ENCODE assay signal across 10 cellular contexts in genomic region chr22:27798526-27799333, GRCh38. TPM values are rescaled to one million over a fixed set of nuclear protein-coding genes. Genes with fewer than 3 reads are reported as not detected.
DNase-seq lines count a peak whose midpoint lies in the region; TF ChIP-seq lines count a peak whose summit lies in the region.
"Had no signal": no experiment of that assay in that cellular context is flagged by ENCODE, and none has a peak within 500 bp of the region (broad histone marks: within the 10 kb centered on the region; RNA-seq: fewer than 3 reads in every experiment).

No MANE protein-coding gene starts in this region.

- H3K36me3 Mint-ChIP-seq in activated naive CD4-positive, alpha-beta T cell treated with anti-CD3 and anti-CD28 coated beads, Interleukin-2, amount 10 ng/mL, durations not matched to agents 7 days and 5 days: no peaks in the 10 kb centered on the region
- H3K36me3 Mint-ChIP-seq in type B pancreatic cell: peaks cover 12% of the 10 kb centered on the region

- H3K27ac Mint-ChIP-seq in activated naive CD4-positive, alpha-beta T cell treated with anti-CD3 and anti-CD28 coated beads, Interleukin-2, amount 10 ng/mL, durations not matched to agents 7 days and 5 days: no peak overlapping the region
- H3K27ac Mint-ChIP-seq in type B pancreatic cell: peak overlapping the region; percentile 31
- H3K27ac Mint-ChIP-seq: activated CD8-positive, alpha-beta T cell treated with anti-CD3 and anti-CD28 coated beads, Interleukin-2, amount 10 ng/mL, durations not matched to agents 7 days and 5 days; stimulated activated naive CD8-positive, alpha-beta T cell treated with anti-CD3 and anti-CD28 coated beads, Interleukin-15, Interleukin-2, amounts not matched to agents 100 ng/mL and 50 ng/mL, for 24 hours had no signal

- H3K4me1 Mint-ChIP-seq in activated naive CD4-positive, alpha-beta T cell treated with anti-CD3 and anti-CD28 coated beads, Interleukin-2, amount 10 ng/mL, durations not matched to agents 7 days and 5 days: peaks cover 14% of the 10 kb centered on the region
- H3K4me1 Mint-ChIP-seq in type B pancreatic cell (ENCODE audit: unreplicated experiment): peaks cover 38% of the 10 kb centered on the region

- H3K27ac ChIP-seq in mesodermal cell (ENCODE audit: low read depth, low read length, severe bottlenecking): no peak overlapping the region

- TF ChIP-seq CTCF in type B pancreatic cell (conservative IDR thresholded peaks at IDR 0.05): no peak

- peak overlapping the region; percentile 37 for H3K4me3 Mint-ChIP-seq in activated naive CD4-positive, alpha-beta T cell treated with anti-CD3 and anti-CD28 coated beads, Interleukin-2, amount 10 ng/mL, durations not matched to agents 7 days and 5 days
- peak overlapping the region; percentile 90 for H3K4me3 Mint-ChIP-seq in type B pancreatic cell
- H3K4me3 Mint-ChIP-seq: activated CD8-positive, alpha-beta T cell treated with anti-CD3 and anti-CD28 coated beads, Interleukin-2, amount 10 ng/mL, durations not matched to agents 7 days and 5 days; stimulated activated naive CD8-positive, alpha-beta T cell treated with anti-CD3 and anti-CD28 coated beads, Interleukin-15, Interleukin-2, amounts not matched to agents 100 ng/mL and 50 ng/mL, for 24 hours had no signal

- peaks cover 47% of the 10 kb centered on the region for H3K27me3 Mint-ChIP-seq in activated naive CD4-positive, alpha-beta T cell treated with anti-CD3 and anti-CD28 coated beads, Interleukin-2, amount 10 ng/mL, durations not matched to agents 7 days and 5 days
- H3K27me3 Mint-ChIP-seq in type B pancreatic cell: peaks cover 51% of the 10 kb centered on the region

- H3K9me3 ChIP-seq in mesodermal cell (ENCODE audit: control insufficient read depth, low read length): no peaks in the 10 kb centered on the region

- H3K36me3 ChIP-seq in mesodermal cell (ENCODE audit: control insufficient read depth, insufficient read depth, low read length): peaks cover 13% of the 10 kb centered on the region

- 52 to 57% methylated on average over 60 to 73 of the region's 75 CpGs for WGBS in mesodermal cell (ENCODE audit: insufficient coverage in 2 of 2), 2 experiments

- peaks cover 22% of the 10 kb centered on the region for H3K4me1 ChIP-seq in mesodermal cell (ENCODE audit: control insufficient read depth, insufficient read depth, low read length, poor library complexity, severe bottlenecking)

- no peaks in the 10 kb centered on the region for H3K9me3 Mint-ChIP-seq in activated naive CD4-positive, alpha-beta T cell treated with anti-CD3 and anti-CD28 coated beads, Interleukin-2, amount 10 ng/mL, durations not matched to agents 7 days and 5 days
- H3K9me3 Mint-ChIP-seq in type B pancreatic cell: no peaks in the 10 kb centered on the region
- H3K9me3 Mint-ChIP-seq: stimulated activated naive CD8-positive, alpha-beta T cell treated with anti-CD3 and anti-CD28 coated beads, Interleukin-15, Interleukin-2, amounts not matched to agents 100 ng/mL and 50 ng/mL, for 24 hours had no signal

- CTCF ChIA-PET in activated naive CD4-positive, alpha-beta T cell treated with anti-CD3 and anti-CD28 coated beads, Interleukin-2, amount 10 ng/mL, durations not matched to agents 7 days and 5 days (lab: Charles Lee): no interaction called here

- DNase-seq in activated naive CD4-positive, alpha-beta T cell treated with anti-CD3 and anti-CD28 coated beads, Interleukin-2, amount 10 ng/mL, durations not matched to agents 7 days and 5 days: no peak
- no peak for DNase-seq in activated naive CD4-positive, alpha-beta T cell treated with anti-CD3 and anti-CD28 coated beads, Interleukin-2, amount 50 U/mL, for 16 hours
- peak; percentile 7 for DNase-seq in dermis blood vessel endothelial cell
- no peak for DNase-seq in type B pancreatic cell (ENCODE audit: extremely low spot score, unreplicated experiment)
- DNase-seq in MV-4-11 (lab: John Stamatoyannopoulos, UW): no peak
- no peak for DNase-seq in GM19240 (ENCODE audit: insufficient read length, low spot score)
- no peak for DNase-seq in AML-193 (lab: John Stamatoyannopoulos, UW)
- DNase-seq: activated CD8-positive, alpha-beta T cell treated with anti-CD3 and anti-CD28 coated beads, Interleukin-2, amount 10 ng/mL, durations not matched to agents 7 days and 5 days had no signal

- peak overlapping the region; percentile 8 for H3K4me3 ChIP-seq in mesodermal cell (ENCODE audit: extremely low read depth, insufficient read depth, low read length, poor library complexity, severe bottlenecking)

RNA-seq across cellular contexts. Expression of gene MN1, which starts 2.8 kb away (rescaled TPM):
- total RNA-seq in dermis blood vessel endothelial cell (0.34 and 0.47 TPM in 2 replicates), type B pancreatic cell (ENCODE audit: low replicate concordance) (1.7 and 17.0 TPM in 2 replicates)
- polyA plus RNA-seq in mesodermal cell (2013, experiment 1 of 2): 9.8 TPM
- polyA plus RNA-seq in mesodermal cell (2013, experiment 2 of 2): 8.2 TPM
